Comparison of ENCODE assay signal across 12 cellular contexts in the genomic region with DNA sequence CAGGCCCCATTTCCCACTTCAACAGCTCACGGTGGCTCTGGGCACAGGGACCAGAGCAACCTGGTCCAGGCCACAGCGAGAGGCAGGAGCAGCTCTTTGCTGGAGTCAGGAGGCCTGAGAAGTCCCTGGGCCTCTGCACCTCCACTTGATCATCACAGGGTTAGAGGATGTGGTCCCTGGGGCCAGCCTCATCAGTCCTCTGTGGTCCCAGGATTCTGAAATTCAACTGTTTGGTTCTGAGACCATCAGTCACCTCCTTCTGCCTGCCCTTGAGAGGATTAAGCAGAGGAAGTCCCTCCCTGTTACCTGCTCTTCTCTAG. TPM values are rescaled to one million over a fixed set of nuclear protein-coding genes. Genes with fewer than 3 reads are reported as not detected.
DNase-seq lines count a peak whose midpoint lies in the region; ATAC-seq and TF ChIP-seq lines count a peak whose summit lies in the region.
"Had no signal": no experiment of that assay in that cellular context is flagged by ENCODE, and none has a peak within 500 bp of the region (broad histone marks: within the 10 kb centered on the region; RNA-seq: fewer than 3 reads in every experiment).

No MANE protein-coding gene starts in this region.

- peaks cover 0 to 5% (median 3%) of the 10 kb centered on the region in 3 donors for H3K9me3 Mint-ChIP-seq in T-cell
- H3K9me3 Mint-ChIP-seq: activated T-cell treated with anti-CD3 and anti-CD28 coated beads, Interleukin-2, amount 50 U/mL, for 4 hours had no signal

- CTCF ChIA-PET in T-cell (lab: Charles Lee): interaction anchor here in 1 of 2 donors (0.6 to 0.7 kb wide), 2 partner anchors 9 to 170 kb away, joined by 3 to 5 read pairs; no protein-coding TSS in a partner anchor

- H3K4me1 ChIP-seq in iPS-20b (ENCODE audit: insufficient read depth, low read length): peaks cover 37% of the 10 kb centered on the region

- no peaks in the 10 kb centered on the region for H3K9me3 ChIP-seq in iPS-20b (ENCODE audit: insufficient read depth, low read depth, low read length)

- no peak for ATAC-seq in T-cell (replicated peaks in 1 of 4)
- ATAC-seq: activated T-cell treated with anti-CD3 and anti-CD28 coated beads, Interleukin-2, amount 50 U/mL, for 4 hours; foreskin keratinocyte had no signal

- TF ChIP-seq CTCF in GM13976 (IDR thresholded peaks at IDR 0.05; ENCODE audit: borderline replicate concordance, control extremely low read depth, extremely low read depth, insufficient read depth, missing control alignments): no peak

- no peak overlapping the region for H3K4me3 ChIP-seq in iPS-20b (ENCODE audit: low read length)
- no peak overlapping the region for H3K4me3 ChIP-seq in skin epidermis

- in situ Hi-C loops in GM13976 (cut with MboI; ENCODE audit: low sequenced_read_pairs, unreplicated experiment): no loop called here

- H3K27me3 Mint-ChIP-seq in T-cell: no peaks in the 10 kb centered on the region

- H3K9ac ChIP-seq in iPS-20b (ENCODE audit: low read depth, low read length): peak overlapping the region; percentile 83; the same call in 1 of the 2 replicates

- no peak overlapping the region for H3K27ac ChIP-seq in iPS-20b (ENCODE audit: low read length)
- peak overlapping the region in 14 of 21 experiments; percentile 16 to 94 (median 59) for H3K27ac ChIP-seq in skin epidermis
- H3K27ac ChIP-seq: foreskin keratinocyte had no signal

- peaks cover 29 to 57% (median 52%) of the 10 kb centered on the region in 3 donors for H3K4me1 Mint-ChIP-seq in T-cell

- H3K36me3 Mint-ChIP-seq in T-cell: no peaks in the 10 kb centered on the region

- peak overlapping the region; percentile 90 for H3K27ac Mint-ChIP-seq in T-cell

- POLR2A ChIA-PET in T-cell (lab: Charles Lee): no interaction called here

- H3K27me3 ChIP-seq in iPS-20b (ENCODE audit: insufficient read depth, low read length): no peaks in the 10 kb centered on the region
- H3K27me3 ChIP-seq: foreskin keratinocyte had no signal

- no peaks in the 10 kb centered on the region for H3K36me3 ChIP-seq in iPS-20b (ENCODE audit: insufficient read depth, low read depth, low read length)

- no peak overlapping the region for H3K4me3 Mint-ChIP-seq in T-cell
- H3K4me3 Mint-ChIP-seq: activated T-cell treated with anti-CD3 and anti-CD28 coated beads, Interleukin-2, amount 50 U/mL, for 4 hours had no signal

- DNase-seq in GM13976 (ENCODE audit: low spot score): peak; percentile 27
- no peak for DNase-seq in T-cell
- no peak for DNase-seq in stimulated activated CD4-positive, alpha-beta T cell treated with anti-CD3 and anti-CD28 coated beads, Interleukin-4, amount 100 ng/mL, for 4 hours
- DNase-seq in NCI-H146 (lab: John Stamatoyannopoulos, UW): no peak
- DNase-seq in cerebellum (ENCODE audit: low spot score): no peak
- DNase-seq: activated T-cell treated with anti-CD3 and anti-CD28 coated beads, Interleukin-2, amount 50 U/mL, for 4 hours; DMS153; foreskin keratinocyte; midbrain; NCI-H1436 had no signal

RNA-seq across cellular contexts. Expression of gene CBX7, which starts 24.9 kb away (rescaled TPM):
- total RNA-seq in T-cell: 100 to 1,000 TPM in 3 of 5 donors, 10 to 100 TPM in 2; 67.4 to 160 (median 149) TPM
- total RNA-seq in cerebellum: 8.6 TPM
